In genomic region chr6:24501374-24501773, GRCh38 we compare ENCODE assay signal across 15 cellular contexts. TPM values are rescaled to one million over a fixed set of nuclear protein-coding genes. Genes with fewer than 3 reads are reported as not detected.
DNase-seq lines count a peak whose midpoint lies in the region; ATAC-seq, FAIRE-seq and TF ChIP-seq lines count a peak whose summit lies in the region.
"Had no signal": no experiment of that assay in that cellular context is flagged by ENCODE, and none has a peak within 500 bp of the region (broad histone marks: within the 10 kb centered on the region; RNA-seq: fewer than 3 reads in every experiment).

No MANE protein-coding gene starts in this region.

- H3K36me3 ChIP-seq in HepG2 (replicated peaks in 1 of 2; ENCODE audit: control insufficient read depth in 1 of 2, insufficient read depth in 2 of 2, low read length in 2 of 2) (peaks cover 2 to 14% of the 10 kb centered on the region in 2 experiments; a peak in 4 of 5 replicates), right lobe of liver (no peaks in the 10 kb centered on the region), mesendoderm (ENCODE audit: control insufficient read depth, insufficient read depth, low read length) (no peaks in the 10 kb centered on the region)

- H2AFZ ChIP-seq in HepG2 (ENCODE audit: low read length) = no peak overlapping the region
- H2AFZ ChIP-seq: GM23338 had no signal

- no peak overlapping the region for H2AK5ac ChIP-seq in mesendoderm (ENCODE audit: low read length)

- H3K9ac ChIP-seq in HepG2 (ENCODE audit: insufficient read depth, low read depth, low read length) (no peak overlapping the region), mesendoderm (ENCODE audit: low read length) (no peak overlapping the region)

- ATAC-seq in activated T-cell treated with anti-CD3 and anti-CD28 coated beads, Interleukin-2, amount 50 U/mL, for 72 hours (replicated peaks in 1 of 2) = peak; percentile 66 to 82
- ATAC-seq in HepG2 (no peak), right lobe of liver (no peak), HG02840 (IDR thresholded peaks at IDR 0.05; ENCODE audit: low FRiP score, unreplicated experiment) (no peak)
- ATAC-seq in stimulated activated effector memory CD8-positive, alpha-beta T cell treated with anti-CD3 and anti-CD28 coated beads, Interleukin-12 subunit alpha, Interleukin-12 subunit beta, amount 100 ng/mL, for 72 hours = peak; percentile 63
- ATAC-seq: GM12878, GM23338 had no signal

- H3K79me2 ChIP-seq in HepG2 (ENCODE audit: insufficient read depth, low read length) (no peaks in the 10 kb centered on the region), mesendoderm (ENCODE audit: control insufficient read depth, insufficient read depth, low read length) (no peaks in the 10 kb centered on the region)

- no peak overlapping the region for H2BK120ac ChIP-seq in mesendoderm (ENCODE audit: low read depth, low read length)

- CTCF ChIA-PET in HepG2 (lab: Yijun Ruan, JAX; ENCODE audit: low intra/inter-chr PET ratio, low total read pairs) = no interaction called here

- no peak for TF ChIP-seq POLR2A in HepG2 (IDR thresholded peaks at IDR 0.05; ENCODE audit: insufficient read depth in 1 of 2, low read depth in 2 of 2, low read length in 2 of 2)
- no peak for TF ChIP-seq POLR2A in right lobe of liver (IDR thresholded peaks at IDR 0.05)

- BruUV-seq in HepG2 (replicated peaks; lab: Mats Ljungman, UMichigan) = no TSS peak

- H3K27me3 ChIP-seq in HepG2 (ENCODE audit: control insufficient read depth in 1 of 2, insufficient read depth in 2 of 2, low read length in 2 of 2) (no peaks in the 10 kb centered on the region), right lobe of liver (no peaks in the 10 kb centered on the region), mesendoderm (ENCODE audit: insufficient read depth, low read length, poor library complexity) (no peaks in the 10 kb centered on the region)

- no peak for TF ChIP-seq RAD21 in HepG2 (CRISPR knock-in tag; IDR thresholded peaks at IDR 0.05)

- H3K9me3 Mint-ChIP-seq in activated T-cell treated with anti-CD3 and anti-CD28 coated beads, Interleukin-2, amount 50 U/mL, for 72 hours = peaks cover 1 to 2% of the 10 kb centered on the region in 2 donors
- H3K9me3 Mint-ChIP-seq in stimulated activated effector memory CD8-positive, alpha-beta T cell treated with anti-CD3 and anti-CD28 coated beads, Interleukin-12 subunit alpha, Interleukin-12 subunit beta, amount 100 ng/mL, for 72 hours = peaks cover 3% of the 10 kb centered on the region
- H3K9me3 Mint-ChIP-seq: CD4-positive, alpha-beta T cell had no signal

- WGBS in HepG2 (ENCODE audit: low lambda C conversion rate) = 89% methylated on average over 2 of the region's 2 CpGs
- WGBS in right lobe of liver (ENCODE audit: insufficient coverage, low coverage, low lambda C conversion rate, missing lambda C conversion rate) = 67% methylated on average over 2 of the region's 2 CpGs
- no CpG with 5 or more reads among the region's 2 CpGs for WGBS in mesendoderm (ENCODE audit: extremely low coverage, insufficient coverage, low lambda C conversion rate)

- H3K4me1 ChIP-seq in HepG2 (ENCODE audit: insufficient read depth, low read length) = peaks cover 32% of the 10 kb centered on the region
- peaks cover 0 to 8% (median 4%) of the 10 kb centered on the region in 4 donors for H3K4me1 ChIP-seq in right lobe of liver
- H3K4me1 ChIP-seq in mesendoderm (ENCODE audit: control insufficient read depth, low read depth, low read length) = no peaks in the 10 kb centered on the region

- H3K9me3 ChIP-seq in HepG2 (ENCODE audit: low read length) (no peaks in the 10 kb centered on the region), right lobe of liver (no peaks in the 10 kb centered on the region)

- no peak overlapping the region for H3K4me3 Mint-ChIP-seq in activated T-cell treated with anti-CD3 and anti-CD28 coated beads, Interleukin-2, amount 50 U/mL, for 72 hours
- no peak overlapping the region for H3K4me3 Mint-ChIP-seq in stimulated activated effector memory CD8-positive, alpha-beta T cell treated with anti-CD3 and anti-CD28 coated beads, Interleukin-12 subunit alpha, Interleukin-12 subunit beta, amount 100 ng/mL, for 72 hours
- H3K4me3 Mint-ChIP-seq: B cell; CD4-positive, alpha-beta T cell; GM23338 had no signal

- no peak overlapping the region for H3K4me3 ChIP-seq in HepG2 (replicated peaks in 1 of 3; ENCODE audit: insufficient read depth in 1 of 3, low read depth in 2 of 3, low read length in 3 of 3)
- no peak overlapping the region for H3K4me3 ChIP-seq in right lobe of liver
- no peak overlapping the region for H3K4me3 ChIP-seq in mesendoderm (ENCODE audit: low read length)
- H3K4me3 ChIP-seq: GM12878, GM23338 had no signal

- no peak overlapping the region for H3K56ac ChIP-seq in mesendoderm (ENCODE audit: low read length)

- peaks cover 22% of the 10 kb centered on the region for H3K4me1 Mint-ChIP-seq in activated T-cell treated with anti-CD3 and anti-CD28 coated beads, Interleukin-2, amount 50 U/mL, for 72 hours (ENCODE audit: low read depth)
- peaks cover 9% of the 10 kb centered on the region for H3K4me1 Mint-ChIP-seq in stimulated activated effector memory CD8-positive, alpha-beta T cell treated with anti-CD3 and anti-CD28 coated beads, Interleukin-12 subunit alpha, Interleukin-12 subunit beta, amount 100 ng/mL, for 72 hours

- TF ChIP-seq EP300 in HepG2 (IDR thresholded peaks at IDR 0.05; ENCODE audit: low read depth in 2 of 2, low read length in 2 of 2) (no peak), HepG2 (CRISPR knock-in tag; IDR thresholded peaks at IDR 0.05; ENCODE audit: borderline replicate concordance) (no peak)

- H3K27ac ChIP-seq in HepG2 (ENCODE audit: extremely low read length, insufficient read depth, low read length) (no peak overlapping the region), right lobe of liver (no peak overlapping the region), mesendoderm (ENCODE audit: low read depth, low read length) (no peak overlapping the region)

- FAIRE-seq in HepG2 (lab: Jason Lieb, UNC) = peak; percentile 57
- FAIRE-seq: A204.1, GM12878 had no signal

- H2BK15ac ChIP-seq in mesendoderm (replicated peaks; ENCODE audit: low read depth) = no peak overlapping the region

- no peaks in the 10 kb centered on the region for H3K27me3 Mint-ChIP-seq in activated T-cell treated with anti-CD3 and anti-CD28 coated beads, Interleukin-2, amount 50 U/mL, for 72 hours (ENCODE audit: low read depth)
- H3K27me3 Mint-ChIP-seq: B cell; CD4-positive, alpha-beta T cell had no signal

- DNase-seq in activated T-cell treated with anti-CD3 and anti-CD28 coated beads, Interleukin-2, amount 50 U/mL, for 72 hours = peak in 1 of 2 donors; percentile 19
- DNase-seq in activated T-cell treated with anti-CD3 and anti-CD28 coated beads, Interleukin-2, amount 50 U/mL, for 1 hour = no peak
- DNase-seq in HepG2 (ENCODE audit: low spot score) = no peak
- no peak for DNase-seq in right lobe of liver
- DNase-seq in stimulated activated effector memory CD8-positive, alpha-beta T cell treated with anti-CD3 and anti-CD28 coated beads, Interleukin-12 subunit alpha, Interleukin-12 subunit beta, amount 100 ng/mL, for 72 hours (ENCODE audit: low spot score in 2 of 2) = no peak
- no peak for DNase-seq in mesendoderm
- DNase-seq: C1 segment of cervical spinal cord; CD4-positive, alpha-beta T cell; DMS79; H7 had no signal

- H4K20me1 ChIP-seq in HepG2 (ENCODE audit: insufficient read depth, low read length) = no peaks in the 10 kb centered on the region

- TF ChIP-seq CTCF in HepG2 (CRISPR knock-in tag; IDR thresholded peaks at IDR 0.05) (no peak), right lobe of liver (IDR thresholded peaks at IDR 0.05) (no peak)

- no peak overlapping the region for H4K8ac ChIP-seq in mesendoderm (ENCODE audit: low read depth, low read length)

- H3K18ac ChIP-seq in mesendoderm (ENCODE audit: low read length) = no peak overlapping the region

- H3K4me2 ChIP-seq in HepG2 (ENCODE audit: low read depth, low read length) (no peak overlapping the region), mesendoderm (ENCODE audit: low read length) (no peak overlapping the region)

- POLR2A ChIA-PET in HepG2 (lab: Yijun Ruan, JAX) = interaction anchor here (1.3 kb wide), 1 partner anchor 19 kb away, joined by 4 read pairs; no protein-coding TSS in a partner anchor

- no peak overlapping the region for H3K4ac ChIP-seq in mesendoderm (ENCODE audit: low read depth, low read length)

- no peak overlapping the region for H4K5ac ChIP-seq in mesendoderm (ENCODE audit: low read length)

- H3K79me1 ChIP-seq in mesendoderm (ENCODE audit: low read length) = no peaks in the 10 kb centered on the region

- intact Hi-C loops in HepG2 (cut with micrococcal nuclease; ENCODE audit: unreplicated experiment) = no loop called here
- intact Hi-C loops in right lobe of liver (cut with DNase I) = no loop called here

- H2BK5ac ChIP-seq in mesendoderm (ENCODE audit: low read length) = no peak overlapping the region

- H3K23ac ChIP-seq in mesendoderm (ENCODE audit: low read length) = no peak overlapping the region

- peaks cover 4 to 6% of the 10 kb centered on the region in 2 donors for H3K36me3 Mint-ChIP-seq in activated T-cell treated with anti-CD3 and anti-CD28 coated beads, Interleukin-2, amount 50 U/mL, for 72 hours (ENCODE audit: insufficient read depth in 2 of 2)
- peaks cover 7% of the 10 kb centered on the region for H3K36me3 Mint-ChIP-seq in stimulated activated effector memory CD8-positive, alpha-beta T cell treated with anti-CD3 and anti-CD28 coated beads, Interleukin-12 subunit alpha, Interleukin-12 subunit beta, amount 100 ng/mL, for 72 hours

- in situ Hi-C loops in HepG2 (cut with HindIII; ENCODE audit: extremely low pct_ligation_motif_present, low pct_unique_long_range_greater_than_20kb) = no loop called here

- H3K27ac Mint-ChIP-seq in activated T-cell treated with anti-CD3 and anti-CD28 coated beads, Interleukin-2, amount 50 U/mL, for 72 hours = no peak overlapping the region
- H3K27ac Mint-ChIP-seq in stimulated activated effector memory CD8-positive, alpha-beta T cell treated with anti-CD3 and anti-CD28 coated beads, Interleukin-12 subunit alpha, Interleukin-12 subunit beta, amount 100 ng/mL, for 72 hours = no peak overlapping the region
- H3K27ac Mint-ChIP-seq: B cell; CD4-positive, alpha-beta T cell; GM23338 had no signal

RNA-seq across cellular contexts. Expression of gene ALDH5A1, which starts 6.6 kb away (rescaled TPM):
- total RNA-seq in activated T-cell treated with anti-CD3 and anti-CD28 coated beads, Interleukin-2, amount 50 U/mL, for 72 hours = 10 to 100 TPM in 1 of 2 donors, 1 to 10 TPM in 1; 8.0 to 14.7 TPM
- total RNA-seq in HepG2 (2016; rRNA removed; fragmentation: Illumina TruSeq; extraction: Trizol) (27.6 and 32.5 TPM in 2 replicates), right lobe of liver (10 to 100 TPM; 24.2 to 71.0 (median 47.2) TPM)
- total RNA-seq in HepG2 (2016; cell fraction: cytosol; rRNA removed; fragmentation: Illumina TruSeq; extraction: Trizol; ENCODE audit: low read depth) = 12.0 and 12.4 TPM in 2 replicates
- 26.7 and 32.6 TPM in 2 replicates for total RNA-seq in HepG2 (2016; cell fraction: insoluble cytoplasmic fraction; rRNA removed; fragmentation: Illumina TruSeq; extraction: Trizol)
- total RNA-seq in HepG2 (2016; cell fraction: membrane; rRNA removed; fragmentation: Illumina TruSeq; extraction: Trizol) = 12.3 and 14.1 TPM in 2 replicates
- 25.2 and 33.4 TPM in 2 replicates for total RNA-seq in HepG2 (2016; cell fraction: nucleus; rRNA removed; fragmentation: Illumina TruSeq; extraction: Trizol)
- polyA plus RNA-seq in HepG2 (2011; rRNA removed) = 12.7 and 12.8 TPM in 2 replicates
- 7.6 and 9.9 TPM in 2 replicates for polyA plus RNA-seq in HepG2 (2011; cell fraction: cytosol; rRNA removed)
- polyA plus RNA-seq in HepG2 (2011; cell fraction: nucleus; rRNA removed) = 8.3 and 9.4 TPM in 2 replicates
- polyA plus RNA-seq in HepG2 (2012) = 13.6 and 17.2 TPM in 2 replicates
- polyA plus RNA-seq in HepG2 (2016; cell fraction: cytosol; fragmentation: Illumina TruSeq; extraction: Trizol; ENCODE audit: low read depth) = 1.6 and 1.9 TPM in 2 replicates
- polyA plus RNA-seq in HepG2 (2016; cell fraction: insoluble cytoplasmic fraction; fragmentation: Illumina TruSeq; extraction: Trizol; ENCODE audit: low read depth) = 32.3 and 36.6 TPM in 2 replicates
- 5.4 and 6.1 TPM in 2 replicates for polyA plus RNA-seq in HepG2 (2016; cell fraction: membrane; fragmentation: Illumina TruSeq; extraction: Trizol; ENCODE audit: low read depth)
- polyA plus RNA-seq in HepG2 (2016; cell fraction: nucleus; fragmentation: Illumina TruSeq; extraction: Trizol; ENCODE audit: insufficient read depth, low read depth) = 41.8 and 43.5 TPM in 2 replicates
- 12.3 and 17.3 TPM in 2 replicates for polyA minus RNA-seq in HepG2 (2011; rRNA and poly(A)+ RNA removed; ENCODE audit: low replicate concordance)
- polyA minus RNA-seq in HepG2 (2011; cell fraction: cytosol; rRNA and poly(A)+ RNA removed) = 18.7 and 20.1 TPM in 2 replicates
- 11.3 and 17.3 TPM in 2 replicates for polyA minus RNA-seq in HepG2 (2011; cell fraction: nucleus; rRNA and poly(A)+ RNA removed)
- polyA plus RNA-seq in mesendoderm (2013, experiment 1 of 2) = 2.6 TPM
- polyA plus RNA-seq in mesendoderm (2013, experiment 2 of 2) = 1.6 TPM

RNA-seq across cellular contexts. Expression of gene GPLD1, which starts 12.0 kb away (rescaled TPM):
- under 1 TPM; 0.51 to 0.82 TPM for total RNA-seq in activated T-cell treated with anti-CD3 and anti-CD28 coated beads, Interleukin-2, amount 50 U/mL, for 72 hours
- total RNA-seq in HepG2 (2016; rRNA removed; fragmentation: Illumina TruSeq; extraction: Trizol) (6.4 and 7.6 TPM in 2 replicates), right lobe of liver (10 to 100 TPM; 19.9 to 53.0 (median 38.9) TPM)
- 3.5 and 3.6 TPM in 2 replicates for total RNA-seq in HepG2 (2016; cell fraction: cytosol; rRNA removed; fragmentation: Illumina TruSeq; extraction: Trizol; ENCODE audit: low read depth)
- 5.4 and 8.3 TPM in 2 replicates for total RNA-seq in HepG2 (2016; cell fraction: insoluble cytoplasmic fraction; rRNA removed; fragmentation: Illumina TruSeq; extraction: Trizol)
- total RNA-seq in HepG2 (2016; cell fraction: membrane; rRNA removed; fragmentation: Illumina TruSeq; extraction: Trizol) = 4.6 and 4.9 TPM in 2 replicates
- total RNA-seq in HepG2 (2016; cell fraction: nucleus; rRNA removed; fragmentation: Illumina TruSeq; extraction: Trizol) = 9.4 and 10.7 TPM in 2 replicates
- 6.0 and 6.2 TPM in 2 replicates for polyA plus RNA-seq in HepG2 (2011; rRNA removed)
- 3.5 and 3.6 TPM in 2 replicates for polyA plus RNA-seq in HepG2 (2011; cell fraction: cytosol; rRNA removed)
- 7.3 and 8.6 TPM in 2 replicates for polyA plus RNA-seq in HepG2 (2011; cell fraction: nucleus; rRNA removed)
- 3.0 and 3.6 TPM in 2 replicates for polyA plus RNA-seq in HepG2 (2012)
- 0.34 and 0.76 TPM in 2 replicates for polyA plus RNA-seq in HepG2 (2016; cell fraction: cytosol; fragmentation: Illumina TruSeq; extraction: Trizol; ENCODE audit: low read depth)
- 3.1 TPM in 2 replicates for polyA plus RNA-seq in HepG2 (2016; cell fraction: insoluble cytoplasmic fraction; fragmentation: Illumina TruSeq; extraction: Trizol; ENCODE audit: low read depth)
- polyA plus RNA-seq in HepG2 (2016; cell fraction: membrane; fragmentation: Illumina TruSeq; extraction: Trizol; ENCODE audit: low read depth) = 1.2 and 1.5 TPM in 2 replicates
- 9.6 and 10.3 TPM in 2 replicates for polyA plus RNA-seq in HepG2 (2016; cell fraction: nucleus; fragmentation: Illumina TruSeq; extraction: Trizol; ENCODE audit: insufficient read depth, low read depth)
- 3.0 and 11.6 TPM in 2 replicates for polyA minus RNA-seq in HepG2 (2011; rRNA and poly(A)+ RNA removed; ENCODE audit: low replicate concordance)
- 3.7 and 5.0 TPM in 2 replicates for polyA minus RNA-seq in HepG2 (2011; cell fraction: cytosol; rRNA and poly(A)+ RNA removed)
- 11.5 and 11.8 TPM in 2 replicates for polyA minus RNA-seq in HepG2 (2011; cell fraction: nucleus; rRNA and poly(A)+ RNA removed)
- 1.2 TPM for polyA plus RNA-seq in mesendoderm (2013, experiment 1 of 2)
- polyA plus RNA-seq in mesendoderm (2013, experiment 2 of 2) = 1.3 TPM

Comparison
In these comparisons a context has a peak if more than half of its experiments do, and no peak if none do; other contexts are left out.
1. ATAC-seq: peak in activated T-cell treated with anti-CD3 and anti-CD28 coated beads, Interleukin-2, amount 50 U/mL, for 72 hours (2 of 2) and stimulated activated effector memory CD8-positive, alpha-beta T cell treated with anti-CD3 and anti-CD28 coated beads, Interleukin-12 subunit alpha, Interleukin-12 subunit beta, amount 100 ng/mL, for 72 hours (single experiment); none in HepG2 (single experiment), right lobe of liver (0 of 4) and HG02840 (single experiment).